In the genomic region with DNA sequence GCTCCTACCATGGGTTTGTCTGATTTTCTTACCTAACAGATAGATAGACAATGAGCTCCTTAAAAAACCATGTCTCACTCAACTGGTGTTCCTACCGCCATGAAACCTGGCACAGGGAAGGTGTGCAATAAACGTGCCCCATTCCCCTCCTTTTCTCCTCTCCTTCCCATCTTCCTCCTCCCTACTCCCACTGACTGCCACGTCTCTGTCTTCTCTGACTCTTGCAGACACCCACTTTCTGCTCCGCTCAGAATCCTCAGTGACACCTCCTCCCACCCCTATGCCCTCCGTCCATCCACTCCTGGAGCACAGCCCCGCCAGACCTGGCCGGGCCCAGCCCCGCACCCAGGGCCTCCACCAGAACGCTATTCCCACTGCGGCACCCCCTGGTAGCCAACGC, we compare ENCODE assay signal across 9 cellular contexts. TPM values are rescaled to one million over a fixed set of nuclear protein-coding genes. Genes with fewer than 3 reads are reported as not detected.
"Had no signal": no experiment of that assay in that cellular context is flagged by ENCODE, and none has a peak within 500 bp of the region (broad histone marks: within the 10 kb centered on the region; RNA-seq: fewer than 3 reads in every experiment).

No MANE protein-coding gene starts in this region.

- H3K27ac ChIP-seq: HL-60 had no signal

- H3K4me3 ChIP-seq: K562 had no signal

- DNase-seq: IMR-90, KBM-7, KG1 had no signal

- ATAC-seq: HepG2, K562 had no signal

RNA-seq across cellular contexts. Expression of gene HMGB4, which starts 52.9 kb away (rescaled TPM):
- total RNA-seq: HepG2, HT-29, HT1080, IMR-90, K562 had no signal
- polyA plus RNA-seq: HepG2, IgD-negative memory B cell, IMR-90, K562 had no signal
